12 cellular contexts compared by ENCODE assay signal in genomic region chr1:156895408-156895874, GRCh38. TPM values are rescaled to one million over a fixed set of nuclear protein-coding genes. Genes with fewer than 3 reads are reported as not detected.
DNase-seq lines count a peak whose midpoint lies in the region; ATAC-seq and TF ChIP-seq lines count a peak whose summit lies in the region.
"Had no signal": no experiment of that assay in that cellular context is flagged by ENCODE, and none has a peak within 500 bp of the region (broad histone marks: within the 10 kb centered on the region; RNA-seq: fewer than 3 reads in every experiment).

No MANE protein-coding gene starts in this region.

- H3K9ac ChIP-seq in adipocyte (ENCODE audit: low read length) = peak overlapping the region; percentile 77

- in situ Hi-C loops in gastrocnemius medialis (cut with MboI; ENCODE audit: low sequenced_read_pairs in 4 of 4) = loop anchor here in 1 of 4 donors (25.0 kb wide), 1 partner anchor 208 kb away; the partner anchor contains the start of gene NES

- intact Hi-C loops in gastrocnemius medialis (cut with DNase I; ENCODE audit: low total_unique reads) = loop anchor here (10.0 kb wide), 1 partner anchor 231 kb away; no protein-coding TSS in a partner anchor

- peak overlapping the region; percentile 86 to 94 (median 90) for H3K27ac ChIP-seq in gastrocnemius medialis
- H3K27ac ChIP-seq: VCaP had no signal

- H3K27me3 ChIP-seq in adipocyte (replicated peaks; ENCODE audit: control insufficient read depth, insufficient read depth, low read length) (no peaks in the 10 kb centered on the region), gastrocnemius medialis (peaks cover 6 to 19% (median 17%) of the 10 kb centered on the region in 3 donors)

- peak; percentile 84 for DNase-seq in EL
- peak; percentile 70 for DNase-seq in adipocyte (ENCODE audit: low read depth)
- DNase-seq in foreskin melanocyte = peak; percentile 11
- DNase-seq in gastrocnemius medialis = no peak
- DNase-seq in NCI-H2196 (lab: John Stamatoyannopoulos, UW; ENCODE audit: unreplicated experiment) = no peak
- DNase-seq in NCI-H2227 (lab: John Stamatoyannopoulos, UW; ENCODE audit: unreplicated experiment) = no peak
- DNase-seq: activated effector memory CD4-positive, alpha-beta T cell treated with anti-CD3 and anti-CD28 coated beads, Interleukin-2, amount 50 U/mL, for 16 hours; mesendoderm had no signal

- TF ChIP-seq CTCF in gastrocnemius medialis (IDR thresholded peaks at IDR 0.05 in 4 of 5, conservative IDR thresholded peaks at IDR 0.05 in 1 of 5) = no peak

- no peak for ATAC-seq in gastrocnemius medialis
- ATAC-seq in GM21526 (IDR thresholded peaks at IDR 0.05; ENCODE audit: low FRiP score, unreplicated experiment) = no peak
- ATAC-seq in GM18498 (IDR thresholded peaks at IDR 0.05; ENCODE audit: unreplicated experiment) = no peak
- ATAC-seq: GM23338 had no signal

- H3K36me3 ChIP-seq in adipocyte (ENCODE audit: control insufficient read depth, insufficient read depth, low read length, severe bottlenecking) (no peaks in the 10 kb centered on the region), gastrocnemius medialis (no peaks in the 10 kb centered on the region)

- H3K9me3 ChIP-seq in adipocyte (ENCODE audit: control insufficient read depth, low read length) = no peaks in the 10 kb centered on the region
- H3K9me3 ChIP-seq in gastrocnemius medialis = no peaks in the 10 kb centered on the region

- peaks cover 66% of the 10 kb centered on the region for H3K4me1 ChIP-seq in adipocyte (ENCODE audit: control insufficient read depth, insufficient read depth, low read length)
- H3K4me1 ChIP-seq in gastrocnemius medialis = peaks cover 15 to 17% of the 10 kb centered on the region in 2 donors

- peak overlapping the region; percentile 79 for H3K4me3 ChIP-seq in adipocyte (ENCODE audit: low read length)
- H3K4me3 ChIP-seq in gastrocnemius medialis = peak overlapping the region; percentile 59 to 65 (median 62)
- H3K4me3 ChIP-seq: GM23338 had no signal

- no peak for TF ChIP-seq POLR2A in gastrocnemius medialis (IDR thresholded peaks at IDR 0.05)

RNA-seq across cellular contexts. Expression of gene PEAR1, which starts 1.9 kb away (rescaled TPM):
- 10 to 100 TPM in 1 of 4 donors, 1 to 10 TPM in 3; 4.3 to 11.2 (median 6.0) TPM for total RNA-seq in gastrocnemius medialis

RNA-seq across cellular contexts. Expression of gene LRRC71, which starts 25.0 kb away (rescaled TPM):
- total RNA-seq in gastrocnemius medialis = not detected
- total RNA-seq: GM23338 had no signal

RNA-seq across cellular contexts. Expression of gene NTRK1, which starts 34.8 kb away (rescaled TPM):
- under 1 TPM in 2 of 4 donors, not detected in 2; 0.13 to 0.22 TPM for total RNA-seq in gastrocnemius medialis

RNA-seq across cellular contexts. Expression of gene INSRR, which starts 36.5 kb away (rescaled TPM):
- total RNA-seq in gastrocnemius medialis = not detected
- total RNA-seq: GM23338 had no signal

Comparison
In these comparisons a context has a peak if more than half of its experiments do, and no peak if none do; other contexts are left out.
1. DNase-seq: peak in EL (single experiment), adipocyte (single experiment) and foreskin melanocyte (single experiment); none in gastrocnemius medialis (0 of 2), NCI-H2196 (single experiment) and NCI-H2227 (single experiment).